Comparison of ENCODE assay signal across 20 cellular contexts in the genomic region with DNA sequence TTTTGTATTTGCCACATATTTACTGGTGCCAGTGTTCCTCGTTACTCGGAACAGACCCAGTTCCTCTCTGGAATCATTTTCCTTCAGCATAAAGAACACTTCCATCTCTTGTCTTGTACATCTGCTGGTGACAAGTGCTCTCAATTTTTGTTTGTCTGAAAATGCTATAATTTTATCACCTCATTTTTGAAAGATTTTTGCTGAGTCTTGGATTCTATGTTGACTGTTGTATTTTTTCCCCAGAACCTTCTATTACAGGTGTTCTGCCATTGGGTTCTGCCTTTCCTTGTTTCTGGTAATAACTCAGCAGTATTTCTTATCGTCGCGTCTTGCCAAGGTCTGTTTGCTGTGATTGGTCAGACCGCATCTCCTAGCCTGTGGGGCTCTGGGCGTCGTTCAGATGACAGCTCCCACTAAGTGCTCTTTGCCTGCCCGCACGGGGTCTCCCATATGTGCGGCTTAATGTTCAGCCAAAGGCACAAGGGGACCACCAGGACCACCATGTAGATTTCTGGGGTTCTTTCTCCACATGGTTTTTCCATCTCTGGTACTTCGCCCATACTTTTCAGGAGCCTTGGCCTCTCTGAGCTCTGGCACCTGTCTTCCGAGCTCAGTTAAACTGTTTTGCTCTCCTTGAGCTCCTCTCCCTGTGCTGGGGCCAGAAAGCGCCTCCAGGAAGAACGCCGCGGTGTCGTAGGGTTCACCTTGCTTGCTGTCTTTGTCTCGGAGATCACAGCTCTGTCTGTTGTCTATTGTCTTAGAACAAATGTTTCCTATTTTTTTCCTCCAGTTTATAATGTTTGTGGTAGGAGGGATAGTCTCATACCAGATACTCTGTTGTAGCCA.
DNase-seq lines count a peak whose midpoint lies in the region; ATAC-seq and TF ChIP-seq lines count a peak whose summit lies in the region.
"Had no signal": no experiment of that assay in that cellular context is flagged by ENCODE, and none has a peak within 500 bp of the region (broad histone marks: within the 10 kb centered on the region; RNA-seq: fewer than 3 reads in every experiment).

No MANE protein-coding gene starts in this region.

- no peaks in the 10 kb centered on the region for H3K4me1 Mint-ChIP-seq in activated T-helper 17 cell treated with anti-CD3 and anti-CD28 coated beads, Interleukin-2, amount 50 U/mL, for 72 hours
- H3K4me1 Mint-ChIP-seq in osteocyte (ENCODE audit: unreplicated experiment), result peaks cover 47% of the 10 kb centered on the region
- H3K4me1 Mint-ChIP-seq in activated T-cell treated with anti-CD3 and anti-CD28 coated beads, Interleukin-2, amount 50 U/mL, for 24 hours (ENCODE audit: low read depth), result peaks cover 5% of the 10 kb centered on the region
- H3K4me1 Mint-ChIP-seq: GM23338 had no signal

- H3K4me3 Mint-ChIP-seq in activated T-helper 17 cell treated with anti-CD3 and anti-CD28 coated beads, Interleukin-2, amount 50 U/mL, for 72 hours, result no peak overlapping the region
- H3K4me3 Mint-ChIP-seq in osteocyte (ENCODE audit: unreplicated experiment), result no peak overlapping the region
- H3K4me3 Mint-ChIP-seq in activated T-cell treated with anti-CD3 and anti-CD28 coated beads, Interleukin-2, amount 50 U/mL, for 24 hours, result no peak overlapping the region
- H3K4me3 Mint-ChIP-seq: CD4-positive, CD25-positive, alpha-beta regulatory T cell; GM23338 had no signal

- H3K27me3 Mint-ChIP-seq in activated T-helper 17 cell treated with anti-CD3 and anti-CD28 coated beads, Interleukin-2, amount 50 U/mL, for 72 hours, result peaks cover 25% of the 10 kb centered on the region
- H3K27me3 Mint-ChIP-seq in osteocyte (ENCODE audit: unreplicated experiment), result no peaks in the 10 kb centered on the region
- peaks cover 8% of the 10 kb centered on the region for H3K27me3 Mint-ChIP-seq in activated T-cell treated with anti-CD3 and anti-CD28 coated beads, Interleukin-2, amount 50 U/mL, for 24 hours

- DNase-seq in Ammon's horn (ENCODE audit: low spot score) (peak; percentile 1), ecto neural progenitor cell (ENCODE audit: low spot score) (peak; percentile 18), osteocyte (ENCODE audit: extremely low spot score, unreplicated experiment) (peak; percentile 73), cerebellar nuclear complex (lab: John Stamatoyannopoulos, UW) (no peak)
- no peak for DNase-seq in stimulated activated CD4-positive, alpha-beta T cell treated with anti-CD3 and anti-CD28 coated beads, Interleukin-2, amount 100 ng/mL, for 48 hours
- no peak for DNase-seq in activated T-cell treated with anti-CD3 and anti-CD28 coated beads, Interleukin-2, amount 50 U/mL, for 24 hours
- DNase-seq: CD4-positive, CD25-positive, alpha-beta regulatory T cell; COR-L47; DND-41; NCI-H1105; NCI-H146; NCI-H2029 treated with DMSO at 0.1 percent for 48 hours; NCI-H2171; NCI-H345; NCI-H524; NCI-H774; NK-92 treated with Interleukin-12 subunit alpha and Interleukin-12 subunit beta, amount 100 ng/mL, for 24 hours had no signal

- TF ChIP-seq CTCF in osteocyte (IDR thresholded peaks at IDR 0.05), result no peak

- H3K27ac Mint-ChIP-seq in activated T-helper 17 cell treated with anti-CD3 and anti-CD28 coated beads, Interleukin-2, amount 50 U/mL, for 72 hours, result peak overlapping the region; percentile 7
- no peak overlapping the region for H3K27ac Mint-ChIP-seq in osteocyte (ENCODE audit: unreplicated experiment)
- no peak overlapping the region for H3K27ac Mint-ChIP-seq in activated T-cell treated with anti-CD3 and anti-CD28 coated beads, Interleukin-2, amount 50 U/mL, for 24 hours
- H3K27ac Mint-ChIP-seq: CD4-positive, CD25-positive, alpha-beta regulatory T cell; GM23338 had no signal

- no peaks in the 10 kb centered on the region for H3K9me3 Mint-ChIP-seq in activated T-helper 17 cell treated with anti-CD3 and anti-CD28 coated beads, Interleukin-2, amount 50 U/mL, for 72 hours
- no peaks in the 10 kb centered on the region for H3K9me3 Mint-ChIP-seq in osteocyte (ENCODE audit: unreplicated experiment)
- no peaks in the 10 kb centered on the region for H3K9me3 Mint-ChIP-seq in activated T-cell treated with anti-CD3 and anti-CD28 coated beads, Interleukin-2, amount 50 U/mL, for 24 hours
- H3K9me3 Mint-ChIP-seq: CD4-positive, CD25-positive, alpha-beta regulatory T cell; GM23338 had no signal

- no peaks in the 10 kb centered on the region for H3K36me3 Mint-ChIP-seq in activated T-helper 17 cell treated with anti-CD3 and anti-CD28 coated beads, Interleukin-2, amount 50 U/mL, for 72 hours (ENCODE audit: low read depth)
- peaks cover 14% of the 10 kb centered on the region for H3K36me3 Mint-ChIP-seq in osteocyte (ENCODE audit: unreplicated experiment)
- H3K36me3 Mint-ChIP-seq in activated T-cell treated with anti-CD3 and anti-CD28 coated beads, Interleukin-2, amount 50 U/mL, for 24 hours (ENCODE audit: low read depth), result no peaks in the 10 kb centered on the region
- H3K36me3 Mint-ChIP-seq: CD4-positive, CD25-positive, alpha-beta regulatory T cell had no signal

- ATAC-seq in activated T-helper 17 cell treated with anti-CD3 and anti-CD28 coated beads, Interleukin-2, amount 50 U/mL, for 72 hours (replicated peaks), result no peak
- ATAC-seq in HG03457 (IDR thresholded peaks at IDR 0.05; ENCODE audit: unreplicated experiment), result no peak
- ATAC-seq: GM23338 had no signal

Comparison
In these comparisons a context has a peak if more than half of its experiments do, and no peak if none do; other contexts are left out.
1. DNase-seq: peak in Ammon's horn (single experiment), ecto neural progenitor cell (single experiment) and osteocyte (single experiment); none in cerebellar nuclear complex (0 of 2), stimulated activated CD4-positive, alpha-beta T cell treated with anti-CD3 and anti-CD28 coated beads, Interleukin-2, amount 100 ng/mL, for 48 hours (0 of 2) and activated T-cell treated with anti-CD3 and anti-CD28 coated beads, Interleukin-2, amount 50 U/mL, for 24 hours (single experiment).